ENCODE assay signal across 8 cellular contexts in the genomic region with DNA sequence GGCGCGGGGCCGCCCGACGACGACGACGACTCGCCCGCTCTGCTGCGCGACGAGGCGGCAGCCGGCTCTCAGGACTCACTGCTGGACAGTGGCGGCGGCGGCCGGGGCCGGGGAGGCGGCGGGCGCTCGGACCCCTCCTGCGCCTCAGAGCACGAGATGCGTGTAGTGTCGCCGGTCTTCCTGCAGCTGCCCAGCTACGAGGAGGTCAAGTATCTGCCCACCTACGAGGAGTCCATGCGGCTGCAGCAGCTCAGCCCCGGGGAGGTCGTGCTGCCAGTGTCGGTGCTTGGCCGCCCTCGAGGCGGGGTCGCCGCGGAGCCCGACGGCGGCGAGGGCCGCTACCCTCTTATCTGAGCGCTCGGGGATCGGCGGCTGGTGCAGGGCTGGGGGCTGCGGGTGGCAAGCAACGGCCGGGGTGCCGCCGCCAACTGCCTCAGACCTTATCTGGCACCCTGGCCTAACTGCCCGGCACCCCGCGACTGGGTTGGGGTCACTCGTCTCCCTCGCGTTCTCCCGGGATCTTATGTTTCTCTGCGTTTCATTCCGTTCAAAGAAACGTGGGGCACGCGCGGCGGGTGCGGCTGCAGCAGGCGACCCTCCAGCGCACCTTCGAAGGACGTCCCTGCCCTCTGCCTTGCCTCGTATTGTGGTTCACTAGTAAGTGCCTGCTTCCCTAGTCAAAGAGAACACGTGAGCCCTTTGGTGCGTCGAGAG. TPM values are rescaled to one million over a fixed set of nuclear protein-coding genes. Genes with fewer than 3 reads are reported as not detected.
A peak's percentile ranks its signal among the peaks of the same experiment; 100 is the strongest.
DNase-seq lines count a peak whose midpoint lies in the region; ATAC-seq and TF ChIP-seq lines count a peak whose summit lies in the region.

No MANE protein-coding gene starts in this region.

- H3K9me3 ChIP-seq in ES-I3 (ENCODE audit: control insufficient read depth, insufficient read depth, low read length) = no peaks in the 10 kb centered on the region
- no peaks in the 10 kb centered on the region for H3K9me3 ChIP-seq in HUES64 (ENCODE audit: insufficient read depth, low read depth, low read length)
- no peaks in the 10 kb centered on the region for H3K9me3 ChIP-seq in heart right ventricle

- peak overlapping the region; percentile 56 for H3K4me3 ChIP-seq in HUES64 (ENCODE audit: low read length)
- H3K4me3 ChIP-seq in heart right ventricle = peak overlapping the region in 9 of 10 donors; percentile 40 to 70 (median 62)
- peak overlapping the region; percentile 33 for H3K4me3 ChIP-seq in retinal pigment epithelial cell (ENCODE audit: low read length)

- intact Hi-C loops in heart right ventricle (cut with DNase I) = loop anchor here in 1 of 10 donors (5.0 kb wide), 1 partner anchor 116 kb away; no protein-coding TSS in a partner anchor

- H3K4me3 Mint-ChIP-seq in activated CD8-positive, alpha-beta T cell treated with anti-CD3 and anti-CD28 coated beads, Interleukin-2, amount 10 ng/mL, durations not matched to agents 7 days and 5 days = peak overlapping the region; percentile 65

- H3K27ac ChIP-seq in HUES64 (ENCODE audit: low read depth, low read length) (no peak overlapping the region), heart right ventricle (no peak overlapping the region)

- H3K36me3 Mint-ChIP-seq in activated CD8-positive, alpha-beta T cell treated with anti-CD3 and anti-CD28 coated beads, Interleukin-2, amount 10 ng/mL, durations not matched to agents 7 days and 5 days (ENCODE audit: low read depth) = no peaks in the 10 kb centered on the region

- TF ChIP-seq CTCF in GM20000 (IDR thresholded peaks at IDR 0.05; ENCODE audit: extremely low read depth, missing control alignments) (no peak), heart right ventricle (IDR thresholded peaks at IDR 0.05) (no peak), retinal pigment epithelial cell (conservative IDR thresholded peaks at IDR 0.05; ENCODE audit: low read depth, low read length) (no peak)

- no peaks in the 10 kb centered on the region for H3K9me3 Mint-ChIP-seq in activated CD8-positive, alpha-beta T cell treated with anti-CD3 and anti-CD28 coated beads, Interleukin-2, amount 10 ng/mL, durations not matched to agents 7 days and 5 days (ENCODE audit: insufficient read depth)

- H3K27ac Mint-ChIP-seq in activated CD8-positive, alpha-beta T cell treated with anti-CD3 and anti-CD28 coated beads, Interleukin-2, amount 10 ng/mL, durations not matched to agents 7 days and 5 days = no peak overlapping the region

- H3K36me3 ChIP-seq in ES-I3 (ENCODE audit: insufficient read depth, low read length) = no peaks in the 10 kb centered on the region
- H3K36me3 ChIP-seq in HUES64 (ENCODE audit: insufficient read depth, low read length) = no peaks in the 10 kb centered on the region
- H3K36me3 ChIP-seq in heart right ventricle = no peaks in the 10 kb centered on the region

- H3K9ac ChIP-seq in ES-I3 (ENCODE audit: low read depth, low read length) (peak overlapping the region; percentile 66; the same call in 1 of the 2 replicates), HUES64 (ENCODE audit: low read depth, low read length) (peak overlapping the region; percentile 17; the same call in 1 of the 2 replicates)

- peak; percentile 60 for DNase-seq in GM20000 (ENCODE audit: low spot score)
- DNase-seq in activated CD8-positive, alpha-beta T cell treated with anti-CD3 and anti-CD28 coated beads, Interleukin-2, amount 10 ng/mL, durations not matched to agents 7 days and 5 days = peak; percentile 22
- DNase-seq in heart right ventricle = peak in 1 of 2 donors; percentile 13
- no peak for DNase-seq in retinal pigment epithelial cell (ENCODE audit: low read depth)
- no peak for DNase-seq in NK-92 treated with Interleukin-12 subunit alpha and Interleukin-12 subunit beta, amount 100 ng/mL, for 24 hours (lab: John Stamatoyannopoulos, UW)
- DNase-seq in NCI-H1048 (lab: John Stamatoyannopoulos, UW) = no peak

- H3K27me3 Mint-ChIP-seq in activated CD8-positive, alpha-beta T cell treated with anti-CD3 and anti-CD28 coated beads, Interleukin-2, amount 10 ng/mL, durations not matched to agents 7 days and 5 days (ENCODE audit: low read depth) = peaks cover 54% of the 10 kb centered on the region

- peaks cover 18% of the 10 kb centered on the region for H3K4me1 Mint-ChIP-seq in activated CD8-positive, alpha-beta T cell treated with anti-CD3 and anti-CD28 coated beads, Interleukin-2, amount 10 ng/mL, durations not matched to agents 7 days and 5 days (ENCODE audit: low read depth)

- 2% methylated on average over 78 of the region's 78 CpGs for WGBS in HUES64
- WGBS in heart right ventricle, 2 donors = 0 to 2% methylated on average over 78 of the region's 78 CpGs

- POLR2A ChIA-PET in activated CD8-positive, alpha-beta T cell treated with anti-CD3 and anti-CD28 coated beads, Interleukin-2, amount 10 ng/mL, durations not matched to agents 7 days and 5 days (lab: Charles Lee) = interaction anchor here (0.6 to 1.3 kb wide), 3 partner anchors 10 to 174 kb away, joined by 3 to 6 read pairs (median 4); partner anchors contain the start of gene SMC4

- no peaks in the 10 kb centered on the region for H3K4me1 ChIP-seq in ES-I3 (ENCODE audit: insufficient read depth, low read length)
- H3K4me1 ChIP-seq in HUES64 (ENCODE audit: insufficient read depth, low read length) = 0 out of 2 replicates have a peak, but pooled peaks cover 5% of the 10 kb centered on the region
- H3K4me1 ChIP-seq in heart right ventricle = peaks cover 0 to 25% (median 19%) of the 10 kb centered on the region in 9 donors

- CTCF ChIA-PET in activated CD8-positive, alpha-beta T cell treated with anti-CD3 and anti-CD28 coated beads, Interleukin-2, amount 10 ng/mL, durations not matched to agents 7 days and 5 days (lab: Charles Lee) = interaction anchor here (0.7 to 1.9 kb wide), 5 partner anchors 9 to 378 kb away, joined by 3 to 5 read pairs (median 3); no protein-coding TSS in a partner anchor

- peaks cover 89% of the 10 kb centered on the region for H3K27me3 ChIP-seq in HUES64 (ENCODE audit: insufficient read depth, low read length)
- H3K27me3 ChIP-seq in heart right ventricle = peaks cover 9 to 90% (median 54%) of the 10 kb centered on the region in 7 donors

- peak; percentile 2 for ATAC-seq in activated CD8-positive, alpha-beta T cell treated with anti-CD3 and anti-CD28 coated beads, Interleukin-2, amount 10 ng/mL, durations not matched to agents 7 days and 5 days
- peak in 4 of 8 donors; percentile 7 to 59 (median 40) for ATAC-seq in heart right ventricle

RNA-seq across cellular contexts. Expression of gene C3orf80, which starts 1.0 kb away (rescaled TPM):
- polyA plus RNA-seq in HUES64 (2013, experiment 1 of 2) = 0.35 TPM
- polyA plus RNA-seq in HUES64 (2013, experiment 2 of 2) = 0.44 TPM
- not detected for total RNA-seq in activated CD8-positive, alpha-beta T cell treated with anti-CD3 and anti-CD28 coated beads, Interleukin-2, amount 10 ng/mL, durations not matched to agents 7 days and 5 days
- total RNA-seq in heart right ventricle = under 1 TPM in 8 of 10 donors, not detected in 2; 0.09 to 0.70 (median 0.19) TPM
- polyA plus RNA-seq in heart right ventricle = under 1 TPM in 1 of 2 donors, not detected in 1; 0.10 TPM

Comparison
In these comparisons a context has a peak if more than half of its experiments do, and no peak if none do; other contexts are left out.
1. DNase-seq: peak in GM20000 (single experiment) and activated CD8-positive, alpha-beta T cell treated with anti-CD3 and anti-CD28 coated beads, Interleukin-2, amount 10 ng/mL, durations not matched to agents 7 days and 5 days (single experiment); none in retinal pigment epithelial cell (single experiment), NK-92 treated with Interleukin-12 subunit alpha and Interleukin-12 subunit beta, amount 100 ng/mL, for 24 hours (single experiment) and NCI-H1048 (single experiment).
2. Peak in every context shown above with its lines, with median percentiles within 50 percentile points of each other: H3K4me3 ChIP-seq.